21 cellular contexts compared by ENCODE assay signal in genomic region chrX:147846676-147847075, GRCh38.
"Had no signal": no experiment of that assay in that cellular context is flagged by ENCODE, and none has a peak within 500 bp of the region (broad histone marks: within the 10 kb centered on the region; RNA-seq: fewer than 3 reads in every experiment).

No MANE protein-coding gene starts in this region.

- H3K27me3 ChIP-seq: esophagus muscularis mucosa, gastrocnemius medialis, heart right ventricle, right atrium auricular region, sigmoid colon, testis, transverse colon, uterus had no signal

- H3K36me3 Mint-ChIP-seq: naive B cell had no signal

- H3K9me3 ChIP-seq: esophagus muscularis mucosa, gastrocnemius medialis, heart right ventricle, left ventricle myocardium inferior, psoas muscle, right atrium auricular region, sigmoid colon, testis, transverse colon, uterus had no signal

- H3K36me3 ChIP-seq: esophagus muscularis mucosa, gastrocnemius medialis, heart right ventricle, left ventricle myocardium inferior, right atrium auricular region, sigmoid colon, transverse colon, uterus had no signal

- H3K27ac ChIP-seq: epithelial cell of prostate, esophagus muscularis mucosa, gastrocnemius medialis, heart right ventricle, left ventricle myocardium inferior, psoas muscle, right atrium auricular region, sigmoid colon, skin epidermis, testis, transverse colon, uterus had no signal

- H3K4me1 ChIP-seq: esophagus muscularis mucosa, gastrocnemius medialis, heart right ventricle, left ventricle myocardium inferior, psoas muscle, right atrium auricular region, sigmoid colon, testis, transverse colon, uterus had no signal

- H3K27me3 Mint-ChIP-seq: central memory CD8-positive, alpha-beta T cell; naive B cell had no signal

- H3K4me3 Mint-ChIP-seq: central memory CD8-positive, alpha-beta T cell; naive B cell; nephron had no signal

- H3K9me3 Mint-ChIP-seq: central memory CD8-positive, alpha-beta T cell had no signal

- ATAC-seq: gastrocnemius medialis, heart right ventricle, psoas muscle had no signal

- H3K4me3 ChIP-seq: esophagus muscularis mucosa, gastrocnemius medialis, heart right ventricle, left ventricle myocardium inferior, lung, psoas muscle, right atrium auricular region, sigmoid colon, skin epidermis, testis, transverse colon, uterus had no signal

- DNase-seq: effector memory CD4-positive, alpha-beta T cell; gastrocnemius medialis; heart right ventricle; islet precursor cell; left ventricle myocardium inferior; mesenchymal stem cell; naive B cell; psoas muscle; sigmoid colon; stimulated activated CD4-positive, alpha-beta T cell treated with anti-CD3 and anti-CD28 coated beads, Interleukin-12 subunit alpha, Interleukin-12 subunit beta, amount 100 ng/mL, for 4 hours; stimulated activated naive CD4-positive, alpha-beta T cell treated with Interleukin-2 at 50 U/mL for 16 hours; testis; transverse colon; uterus had no signal

- H3K4me1 Mint-ChIP-seq: central memory CD8-positive, alpha-beta T cell; naive B cell had no signal
